In the genomic region with DNA sequence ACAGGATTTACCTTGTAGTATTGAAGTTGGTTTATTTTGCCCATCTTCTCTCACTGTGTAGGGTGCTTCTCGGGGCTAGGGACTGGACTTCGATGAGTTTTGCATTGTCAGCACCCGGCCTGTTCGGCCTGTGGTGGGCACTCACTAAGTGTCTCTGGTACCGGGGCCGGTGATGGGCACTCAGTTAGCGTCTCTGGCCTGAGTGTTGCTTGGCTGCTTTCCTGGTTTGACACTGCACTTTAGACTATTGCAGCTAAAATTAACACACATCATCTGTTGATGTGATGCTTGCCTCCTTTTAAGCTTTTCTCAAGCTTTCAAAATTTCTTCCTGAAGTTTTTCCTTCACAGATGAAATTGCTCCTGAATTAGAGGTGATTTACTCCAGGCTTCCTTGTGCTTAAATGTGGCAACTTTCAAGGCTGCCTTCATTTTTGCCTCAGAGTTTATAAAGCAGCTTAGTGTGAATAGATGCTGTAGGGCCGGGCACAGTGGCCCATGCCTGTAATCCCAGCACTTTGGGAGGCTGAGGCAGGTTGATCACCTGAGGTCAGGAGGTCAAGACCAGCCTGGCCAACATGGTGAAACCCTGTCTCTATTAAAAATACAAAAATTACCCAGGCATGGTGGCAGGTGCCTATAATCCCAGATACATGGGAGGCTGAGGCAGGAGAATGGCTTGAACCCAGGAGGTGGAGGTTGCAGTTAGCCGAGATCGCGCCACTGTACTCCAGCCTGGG, we compare ENCODE assay signal across 14 cellular contexts. TPM values are rescaled to one million over a fixed set of nuclear protein-coding genes. Genes with fewer than 3 reads are reported as not detected.
DNase-seq lines count a peak whose midpoint lies in the region; ATAC-seq, FAIRE-seq and TF ChIP-seq lines count a peak whose summit lies in the region.
"Had no signal": no experiment of that assay in that cellular context is flagged by ENCODE, and none has a peak within 500 bp of the region (broad histone marks: within the 10 kb centered on the region; RNA-seq: fewer than 3 reads in every experiment).

No MANE protein-coding gene starts in this region.

- POLR2A ChIA-PET in K562 (lab: Yijun Ruan, JAX) = interaction anchor here (0.6 to 1.2 kb wide), 2 partner anchors 11 to 222 kb away, joined by 4 to 5 read pairs; no protein-coding TSS in a partner anchor

- H3K4me2 ChIP-seq in KMS-11 (peak overlapping the region; percentile 47; the same call in 1 of the 2 replicates), K562 (ENCODE audit: insufficient read depth, low read length) (no peak overlapping the region)
- H3K4me2 ChIP-seq: smooth muscle cell had no signal

- peaks cover 8% of the 10 kb centered on the region; the same call in 1 of the 2 replicates for H3K79me2 ChIP-seq in KMS-11 (ENCODE audit: insufficient read depth, low read depth)
- H3K79me2 ChIP-seq in K562 (ENCODE audit: control insufficient read depth, insufficient read depth, low read length) = no peaks in the 10 kb centered on the region

- H3K9me3 ChIP-seq in K562 (replicated peaks; ENCODE audit: control insufficient read depth, insufficient read depth, low read depth, low read length) (no peaks in the 10 kb centered on the region), spleen (no peaks in the 10 kb centered on the region)

- in situ Hi-C loops in K562 (cut with MboI) = no loop called here

- H3K9me1 ChIP-seq in K562 (ENCODE audit: control insufficient read depth, insufficient read depth, low read length) = no peaks in the 10 kb centered on the region

- H3K4me3 ChIP-seq in KMS-11 (IDR thresholded peaks at IDR 0.05; ENCODE audit: insufficient read depth, low read depth, low read length) (no peak overlapping the region), K562 (no peak overlapping the region), spleen (no peak overlapping the region)
- H3K4me3 ChIP-seq: smooth muscle cell had no signal

- H3K9ac ChIP-seq in KMS-11 = no peak overlapping the region
- no peak overlapping the region for H3K9ac ChIP-seq in K562 (ENCODE audit: insufficient read depth in 1 of 2, low read depth in 2 of 2, low read length in 2 of 2)

- H3K27ac ChIP-seq in KMS-11 (peak overlapping the region; percentile 59; the same call in 1 of the 2 replicates), K562 (ENCODE audit: extremely low read depth, low read depth, low read length) (no peak overlapping the region), spleen (peak overlapping the region; percentile 2 to 70 (median 40))
- H3K27ac ChIP-seq: foreskin keratinocyte had no signal

- H4K20me1 ChIP-seq in KMS-11 (ENCODE audit: insufficient read depth) = no peaks in the 10 kb centered on the region
- no peaks in the 10 kb centered on the region for H4K20me1 ChIP-seq in K562 (replicated peaks; ENCODE audit: control insufficient read depth, insufficient read depth, low read length)

- no peak for TF ChIP-seq POLR2A in K562 (conservative IDR thresholded peaks at IDR 0.05)
- no peak for TF ChIP-seq POLR2A in spleen (IDR thresholded peaks at IDR 0.05)

- H3K27me3 Mint-ChIP-seq in activated CD8-positive, alpha-beta memory T cell treated with anti-CD3 and anti-CD28 coated beads, Interleukin-2, amount 10 ng/mL, durations not matched to agents 7 days and 5 days = no peaks in the 10 kb centered on the region

- H3K27ac Mint-ChIP-seq in activated CD8-positive, alpha-beta memory T cell treated with anti-CD3 and anti-CD28 coated beads, Interleukin-2, amount 10 ng/mL, durations not matched to agents 7 days and 5 days = peak overlapping the region; percentile 50

- 90% methylated on average over 11 of the region's 11 CpGs for WGBS in K562 (ENCODE audit: insufficient coverage, low coverage, missing lambda C conversion rate)
- 85 to 90% (median 88%) methylated on average over 11 of the region's 11 CpGs for WGBS in spleen, 5 donors

- H3K36me3 ChIP-seq in KMS-11 (ENCODE audit: insufficient read depth) (no peaks in the 10 kb centered on the region), K562 (ENCODE audit: control insufficient read depth, insufficient read depth, low read length) (no peaks in the 10 kb centered on the region), spleen (peaks cover 0 to 6% (median 0%) of the 10 kb centered on the region in 6 donors)

- peaks cover 12% of the 10 kb centered on the region for H3K36me3 Mint-ChIP-seq in activated CD8-positive, alpha-beta memory T cell treated with anti-CD3 and anti-CD28 coated beads, Interleukin-2, amount 10 ng/mL, durations not matched to agents 7 days and 5 days

- no peak for TF ChIP-seq EP300 in K562 (IDR thresholded peaks at IDR 0.05; ENCODE audit: low read length)

- no peak for TF ChIP-seq CTCF in KMS-11 (conservative IDR thresholded peaks at IDR 0.05; ENCODE audit: low read depth, low read length)
- TF ChIP-seq CTCF in K562 (IDR thresholded peaks at IDR 0.05 in 2 of 3, conservative IDR thresholded peaks at IDR 0.05 in 1 of 3; ENCODE audit: insufficient read depth in 2 of 3, low read depth in 1 of 3, low read length in 3 of 3) = no peak
- TF ChIP-seq CTCF in spleen (IDR thresholded peaks at IDR 0.05 in 8 of 11, conservative IDR thresholded peaks at IDR 0.05 in 3 of 11) = no peak

- H3K27me3 ChIP-seq in KMS-11 (ENCODE audit: insufficient read depth, low read depth) (no peaks in the 10 kb centered on the region), K562 (ENCODE audit: control insufficient read depth in 2 of 2, insufficient read depth in 2 of 2, low read length in 2 of 2) (no peaks in the 10 kb centered on the region), spleen (replicated peaks in 1 of 7) (no peaks in the 10 kb centered on the region)
- H3K27me3 ChIP-seq: foreskin keratinocyte had no signal

- peaks cover 19% of the 10 kb centered on the region for H3K4me1 Mint-ChIP-seq in activated CD8-positive, alpha-beta memory T cell treated with anti-CD3 and anti-CD28 coated beads, Interleukin-2, amount 10 ng/mL, durations not matched to agents 7 days and 5 days

- H2AFZ ChIP-seq in KMS-11 (ENCODE audit: low read depth) = no peak overlapping the region
- H2AFZ ChIP-seq in K562 (ENCODE audit: low read depth, low read length) = no peak overlapping the region

- DNase-seq in activated CD8-positive, alpha-beta memory T cell treated with anti-CD3 and anti-CD28 coated beads, Interleukin-2, amount 10 ng/mL, durations not matched to agents 7 days and 5 days = no peak
- no peak for DNase-seq in activated CD8-positive, alpha-beta memory T cell treated with anti-CD3 and anti-CD28 coated beads, Interleukin-2, amount 50 U/mL, for 4 hours
- DNase-seq in K562 (ENCODE audit: extremely low read depth in 1 of 4, low spot score in 3 of 4) = no peak
- DNase-seq in spleen = no peak
- no peak for DNase-seq in NCI-H2227 (lab: John Stamatoyannopoulos, UW; ENCODE audit: unreplicated experiment)
- DNase-seq in NCI-H2171 (lab: John Stamatoyannopoulos, UW) = no peak
- DNase-seq: DMS153, NCI-H226, OCI-M1 had no signal

- no peak for FAIRE-seq in K562 (lab: Jason Lieb, UNC)
- FAIRE-seq: astrocyte had no signal

- ATAC-seq in activated CD8-positive, alpha-beta memory T cell treated with anti-CD3 and anti-CD28 coated beads, Interleukin-2, amount 10 ng/mL, durations not matched to agents 7 days and 5 days = peak; percentile 14
- no peak for ATAC-seq in K562
- ATAC-seq in HG02938 (IDR thresholded peaks at IDR 0.05; ENCODE audit: unreplicated experiment) = no peak
- ATAC-seq: foreskin keratinocyte had no signal

- TF ChIP-seq RAD21 in K562 (CRISPR knock-in tag; conservative IDR thresholded peaks at IDR 0.05 in 1 of 2, IDR thresholded peaks at IDR 0.05 in 1 of 2) = no peak

- CTCF ChIA-PET in activated CD8-positive, alpha-beta memory T cell treated with anti-CD3 and anti-CD28 coated beads, Interleukin-2, amount 10 ng/mL, durations not matched to agents 7 days and 5 days (lab: Charles Lee) = interaction anchor here (0.7 to 1.3 kb wide), 4 partner anchors 39 to 88 kb away, joined by 3 read pairs; no protein-coding TSS in a partner anchor
- CTCF ChIA-PET in K562 (lab: Yijun Ruan, JAX; ENCODE audit: low intra/inter-chr PET ratio) = no interaction called here

- H3K4me1 ChIP-seq in KMS-11 (ENCODE audit: low read depth, poor library complexity, severe bottlenecking) (peaks cover 32% of the 10 kb centered on the region), K562 (replicated peaks in 1 of 2; ENCODE audit: control insufficient read depth in 2 of 2, insufficient read depth in 2 of 2, low read length in 2 of 2) (no peaks in the 10 kb centered on the region; a peak in 1 of 5 replicates), spleen (peaks cover 0 to 32% (median 14%) of the 10 kb centered on the region in 6 donors)
- H3K4me1 ChIP-seq: foreskin keratinocyte had no signal

- H3K9me3 Mint-ChIP-seq in activated CD8-positive, alpha-beta memory T cell treated with anti-CD3 and anti-CD28 coated beads, Interleukin-2, amount 10 ng/mL, durations not matched to agents 7 days and 5 days (ENCODE audit: low read depth) = no peaks in the 10 kb centered on the region

- H3K4me3 Mint-ChIP-seq in activated CD8-positive, alpha-beta memory T cell treated with anti-CD3 and anti-CD28 coated beads, Interleukin-2, amount 10 ng/mL, durations not matched to agents 7 days and 5 days = peak overlapping the region; percentile 11

- no TSS peak for BruUV-seq in K562 (replicated peaks; lab: Mats Ljungman, UMichigan)

- intact Hi-C loops in K562 (cut with micrococcal nuclease) = no loop called here
- intact Hi-C loops in spleen (cut with DNase I; ENCODE audit: low total_unique reads) = no loop called here

TF ChIP-seq in K562, 482 proteins besides CTCF, POLR2A, EP300 and RAD21 (continues in another document):
- peak; percentile 29; the same call in 1 of the 2 replicates for TF ChIP-seq ZNF316 (IDR thresholded peaks at IDR 0.05)

RNA-seq across cellular contexts. Expression of gene TULP4, which starts 41.7 kb away (rescaled TPM):
- total RNA-seq in activated CD8-positive, alpha-beta memory T cell treated with anti-CD3 and anti-CD28 coated beads, Interleukin-2, amount 10 ng/mL, durations not matched to agents 7 days and 5 days = 10 to 100 TPM; 28.4 to 30.5 TPM
- total RNA-seq in K562 (2011; cell fraction: chromatin; rRNA removed; ENCODE audit: low replicate concordance) = 55.8 and 138 TPM in 2 replicates
- total RNA-seq in K562 (2011; cell fraction: nucleolus; rRNA removed) = 31.7 and 40.0 TPM in 2 replicates
- total RNA-seq in K562 (2011; cell fraction: nucleoplasm; rRNA removed) = 43.3 and 43.6 TPM in 2 replicates
- 33.3 and 33.8 TPM in 2 replicates for total RNA-seq in K562 (2014; rRNA removed)
- 50.4 and 52.4 TPM in 2 replicates for total RNA-seq in K562 (2014; rRNA removed; fragmentation: Illumina TruSeq; extraction: Trizol)
- total RNA-seq in K562 (2015; rRNA removed; fragmentation: Illumina TruSeq; extraction: Trizol) = 43.7 and 48.8 TPM in 2 replicates
- total RNA-seq in K562 (2021) = 42.5 and 46.9 TPM in 2 replicates
- polyA plus RNA-seq in K562 (2011; rRNA removed) = 8.7 and 9.4 TPM in 2 replicates
- polyA plus RNA-seq in K562 (2011; cell fraction: cytosol; rRNA removed) = 6.3 and 7.4 TPM in 2 replicates
- polyA plus RNA-seq in K562 (2011; cell fraction: nucleus; rRNA removed) = 9.1 and 13.4 TPM in 2 replicates
- polyA plus RNA-seq in K562 (2012) = 5.3 and 6.3 TPM in 2 replicates
- 8.0 and 8.4 TPM in 2 replicates for polyA plus RNA-seq in K562 (2014; fragmentation: Illumina TruSeq; extraction: Trizol)
- 1 to 10 TPM; 1.2 to 4.2 TPM for polyA plus RNA-seq in K562 (2014; fragmentation: Nextera tagmentation; extraction: Ambion mirVana)
- polyA plus RNA-seq in K562 (2014; rRNA removed) = 7.4 and 11.0 TPM in 2 replicates
- polyA minus RNA-seq in K562 (2011; rRNA and poly(A)+ RNA removed) = 95.3 and 111 TPM in 2 replicates
- 43.8 and 48.1 TPM in 2 replicates for polyA minus RNA-seq in K562 (2011; cell fraction: cytosol; rRNA and poly(A)+ RNA removed)
- 31.8 and 41.5 TPM in 2 replicates for polyA minus RNA-seq in K562 (2011; cell fraction: nucleus; rRNA and poly(A)+ RNA removed)
- 100 to 1,000 TPM in 2 of 7 donors, 10 to 100 TPM in 5; 72.0 to 143 (median 79.0) TPM for total RNA-seq in spleen
- polyA plus RNA-seq in spleen = 1 to 10 TPM; 1.8 to 6.9 (median 2.1) TPM
